Comparison of ENCODE assay signal across 23 cellular contexts in genomic region chr13:22964245-22964966, GRCh38.
"Had no signal": no experiment of that assay in that cellular context is flagged by ENCODE, and none has a peak within 500 bp of the region (broad histone marks: within the 10 kb centered on the region; RNA-seq: fewer than 3 reads in every experiment).

No MANE protein-coding gene starts in this region.

- ATAC-seq: activated CD4-positive, CD25-positive, alpha-beta regulatory T cell treated with anti-CD3 and anti-CD28 coated beads, Interleukin-2, amount 50 U/mL, for 24 hours; activated naive CD8-positive, alpha-beta T cell treated with anti-CD3 and anti-CD28 coated beads, Interleukin-2, amount 50 U/mL, for 24 hours; left cardiac atrium; lower lobe of right lung had no signal

- H3K4me1 ChIP-seq: lower lobe of right lung, tibial nerve had no signal

- DNase-seq: activated CD4-positive, alpha-beta T cell treated with anti-CD3 and anti-CD28 coated beads, Interleukin-2, amount 50 U/mL, for 1 hour; activated CD8-positive, alpha-beta memory T cell treated with anti-CD3 and anti-CD28 coated beads, Interleukin-2, amount 50 U/mL, for 48 hours; activated effector memory CD4-positive, alpha-beta T cell treated with Interleukin-2 at 50 U/mL for 16 hours; activated naive CD4-positive, alpha-beta T cell treated with anti-CD3 and anti-CD28 coated beads, Interleukin-2, amount 10 ng/mL, durations not matched to agents 7 days and 5 days; activated naive CD8-positive, alpha-beta T cell treated with anti-CD3 and anti-CD28 coated beads, Interleukin-2, amount 50 U/mL, for 24 hours; activated T-cell treated with anti-CD3 and anti-CD28 coated beads, Interleukin-2, amount 50 U/mL, for 48 hours; anterior cingulate cortex; erythroblast; left cardiac atrium; lower lobe of right lung; midbrain; nephron progenitor cell; occipital lobe; retina; stimulated activated CD4-positive, alpha-beta T cell treated with anti-CD3 and anti-CD28 coated beads, Interleukin-12 subunit alpha, Interleukin-12 subunit beta, amount 100 ng/mL, for 4 hours; stimulated activated CD4-positive, alpha-beta T cell treated with anti-CD3 and anti-CD28 coated beads, Interleukin-1b, Interleukin-23, amount 100 ng/mL, for 48 hours; stimulated activated CD8-positive, alpha-beta memory T cell treated with anti-CD3 and anti-CD28 coated beads, Interleukin-4, amount 100 ng/mL, for 48 hours; stimulated activated naive CD4-positive, alpha-beta T cell treated with Interleukin-2 at 50 U/mL for 16 hours had no signal

- H3K27ac ChIP-seq: lower lobe of right lung, tibial nerve had no signal

- H3K4me3 ChIP-seq: lower lobe of right lung, tibial nerve had no signal

- H3K36me3 ChIP-seq: lower lobe of right lung, tibial nerve had no signal

- FAIRE-seq: colon, endometrium, urothelium cell line had no signal

- H3K27me3 ChIP-seq: tibial nerve had no signal

- H3K9me3 ChIP-seq: lower lobe of right lung, tibial nerve had no signal
